8 cellular contexts compared by ENCODE assay signal in genomic region chr6:47733879-47734558, GRCh38. TPM values are rescaled to one million over a fixed set of nuclear protein-coding genes. Genes with fewer than 3 reads are reported as not detected.
A peak's percentile ranks its signal among the peaks of the same experiment; 100 is the strongest.
DNase-seq lines count a peak whose midpoint lies in the region; ATAC-seq and TF ChIP-seq lines count a peak whose summit lies in the region.

No MANE protein-coding gene starts in this region.

- no peak overlapping the region for H3K27ac ChIP-seq in esophagus muscularis mucosa (replicated peaks in 1 of 4)

- peaks cover 0 to 5% (median 0%) of the 10 kb centered on the region in 4 donors for H3K4me1 ChIP-seq in esophagus muscularis mucosa

- H3K27me3 Mint-ChIP-seq in activated T-helper 1 cell treated with anti-CD3 and anti-CD28 coated beads, Interleukin-12 subunit alpha, Interleukin-12 subunit beta, Interleukin-2, Interleukin-4 antibody, amounts not matched to agents 30 ng/mL and 10 ng/mL and 1 ng/mL, durations not matched to agents 14 hours and 24 hours and 36 hours (ENCODE audit: insufficient read depth): peaks cover 11% of the 10 kb centered on the region

- no peaks in the 10 kb centered on the region for H3K27me3 ChIP-seq in esophagus muscularis mucosa

- H3K4me1 Mint-ChIP-seq in activated T-helper 1 cell treated with anti-CD3 and anti-CD28 coated beads, Interleukin-12 subunit alpha, Interleukin-12 subunit beta, Interleukin-2, Interleukin-4 antibody, amounts not matched to agents 30 ng/mL and 10 ng/mL and 1 ng/mL, durations not matched to agents 14 hours and 24 hours and 36 hours (ENCODE audit: low read depth): no peaks in the 10 kb centered on the region

- no peak for TF ChIP-seq EP300 in esophagus muscularis mucosa (IDR thresholded peaks at IDR 0.05)

- H3K4me3 Mint-ChIP-seq in activated T-helper 1 cell treated with anti-CD3 and anti-CD28 coated beads, Interleukin-12 subunit alpha, Interleukin-12 subunit beta, Interleukin-2, Interleukin-4 antibody, amounts not matched to agents 30 ng/mL and 10 ng/mL and 1 ng/mL, durations not matched to agents 14 hours and 24 hours and 36 hours: no peak overlapping the region

- H3K4me3 ChIP-seq in esophagus muscularis mucosa: no peak overlapping the region

- no peak for DNase-seq in AG09319 (ENCODE audit: extremely low read depth, low read depth)
- DNase-seq in RKO (ENCODE audit: low spot score): peak; percentile 37
- DNase-seq in kidney tubule cell (ENCODE audit: low spot score): peak; percentile 51
- no peak for DNase-seq in activated T-helper 1 cell treated with anti-CD3 and anti-CD28 coated beads, Interleukin-12 subunit alpha, Interleukin-12 subunit beta, Interleukin-2, Interleukin-4 antibody, amounts not matched to agents 30 ng/mL and 10 ng/mL and 1 ng/mL, durations not matched to agents 14 hours and 24 hours and 36 hours (ENCODE audit: low spot score)
- no peak for DNase-seq in esophagus muscularis mucosa (ENCODE audit: extremely low spot score)
- DNase-seq in stimulated activated CD4-positive, alpha-beta T cell treated with anti-CD3 and anti-CD28 coated beads, Interleukin-12 subunit alpha, Interleukin-12 subunit beta, amount 100 ng/mL, for 4 hours: no peak

- TF ChIP-seq CTCF in AG09319 (IDR thresholded peaks at IDR 0.05; ENCODE audit: low read depth, low read length) (peak; percentile 28), esophagus muscularis mucosa (IDR thresholded peaks at IDR 0.05) (peak in 1 of 3 experiments; percentile 19)

- intact Hi-C loops in activated T-helper 1 cell treated with anti-CD3 and anti-CD28 coated beads, Interleukin-12 subunit alpha, Interleukin-12 subunit beta, Interleukin-2, Interleukin-4 antibody, amounts not matched to agents 30 ng/mL and 10 ng/mL and 1 ng/mL, durations not matched to agents 14 hours and 24 hours and 36 hours (cut with micrococcal nuclease): loop anchor here (1.0 kb wide), 2 partner anchors 103 to 320 kb away; no protein-coding TSS in a partner anchor
- intact Hi-C loops in esophagus muscularis mucosa (cut with DNase I): no loop called here

- WGBS in esophagus muscularis mucosa: 33% methylated on average over 2 of the region's 2 CpGs

- ATAC-seq in GM18508 (IDR thresholded peaks at IDR 0.05; ENCODE audit: insufficient read depth, unreplicated experiment) (peak; percentile 54), HG03159 (IDR thresholded peaks at IDR 0.05; ENCODE audit: unreplicated experiment) (peak; percentile 85)

- no peaks in the 10 kb centered on the region for H3K36me3 Mint-ChIP-seq in activated T-helper 1 cell treated with anti-CD3 and anti-CD28 coated beads, Interleukin-12 subunit alpha, Interleukin-12 subunit beta, Interleukin-2, Interleukin-4 antibody, amounts not matched to agents 30 ng/mL and 10 ng/mL and 1 ng/mL, durations not matched to agents 14 hours and 24 hours and 36 hours (ENCODE audit: low read depth)

- no peak for TF ChIP-seq POLR2A in esophagus muscularis mucosa (IDR thresholded peaks at IDR 0.05; ENCODE audit: low read depth)

- no peaks in the 10 kb centered on the region for H3K9me3 ChIP-seq in esophagus muscularis mucosa

- no peak overlapping the region for H3K27ac Mint-ChIP-seq in activated T-helper 1 cell treated with anti-CD3 and anti-CD28 coated beads, Interleukin-12 subunit alpha, Interleukin-12 subunit beta, Interleukin-2, Interleukin-4 antibody, amounts not matched to agents 30 ng/mL and 10 ng/mL and 1 ng/mL, durations not matched to agents 14 hours and 24 hours and 36 hours

- no peaks in the 10 kb centered on the region for H3K36me3 ChIP-seq in esophagus muscularis mucosa

- no peaks in the 10 kb centered on the region for H3K9me3 Mint-ChIP-seq in activated T-helper 1 cell treated with anti-CD3 and anti-CD28 coated beads, Interleukin-12 subunit alpha, Interleukin-12 subunit beta, Interleukin-2, Interleukin-4 antibody, amounts not matched to agents 30 ng/mL and 10 ng/mL and 1 ng/mL, durations not matched to agents 14 hours and 24 hours and 36 hours

RNA-seq across cellular contexts. Expression of gene ADGRF4, which starts 35.6 kb away (rescaled TPM):
- total RNA-seq in activated T-helper 1 cell treated with anti-CD3 and anti-CD28 coated beads, Interleukin-12 subunit alpha, Interleukin-12 subunit beta, Interleukin-2, Interleukin-4 antibody, amounts not matched to agents 30 ng/mL and 10 ng/mL and 1 ng/mL, durations not matched to agents 14 hours and 24 hours and 36 hours: not detected in 2 replicates
- total RNA-seq in esophagus muscularis mucosa: under 1 TPM; 0.17 to 0.52 (median 0.37) TPM

RNA-seq across cellular contexts. Expression of gene OPN5, which starts 47.8 kb away (rescaled TPM):
- total RNA-seq in activated T-helper 1 cell treated with anti-CD3 and anti-CD28 coated beads, Interleukin-12 subunit alpha, Interleukin-12 subunit beta, Interleukin-2, Interleukin-4 antibody, amounts not matched to agents 30 ng/mL and 10 ng/mL and 1 ng/mL, durations not matched to agents 14 hours and 24 hours and 36 hours: not detected in 2 replicates
- not detected for total RNA-seq in esophagus muscularis mucosa

Comparison
In these comparisons a context has a peak if more than half of its experiments do, and no peak if none do; other contexts are left out.
1. DNase-seq: peak in RKO (single experiment) and kidney tubule cell (single experiment); none in AG09319 (single experiment), activated T-helper 1 cell treated with anti-CD3 and anti-CD28 coated beads, Interleukin-12 subunit alpha, Interleukin-12 subunit beta, Interleukin-2, Interleukin-4 antibody, amounts not matched to agents 30 ng/mL and 10 ng/mL and 1 ng/mL, durations not matched to agents 14 hours and 24 hours and 36 hours (single experiment), esophagus muscularis mucosa (single experiment) and stimulated activated CD4-positive, alpha-beta T cell treated with anti-CD3 and anti-CD28 coated beads, Interleukin-12 subunit alpha, Interleukin-12 subunit beta, amount 100 ng/mL, for 4 hours (single experiment).